In the genomic region with DNA sequence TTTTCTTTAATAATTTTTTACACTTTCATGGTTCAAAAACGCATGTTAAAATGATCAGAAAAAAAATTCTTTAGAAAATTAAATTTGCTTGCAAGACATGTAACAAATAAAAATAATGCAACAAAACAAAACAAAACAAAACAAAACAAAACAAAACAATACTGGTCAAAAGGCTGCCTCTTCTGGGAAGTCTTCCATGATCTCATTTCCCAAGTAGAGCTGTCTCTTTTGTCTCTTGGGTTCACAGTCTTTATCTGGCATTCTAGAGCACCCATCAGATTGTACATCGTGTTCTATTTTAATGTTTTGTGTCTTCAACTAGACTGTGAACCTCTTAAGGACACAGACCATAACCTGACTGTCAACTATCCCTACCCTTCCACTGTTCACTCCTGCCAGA, we compare ENCODE assay signal across 31 cellular contexts.
"Had no signal": no experiment of that assay in that cellular context is flagged by ENCODE, and none has a peak within 500 bp of the region (broad histone marks: within the 10 kb centered on the region; RNA-seq: fewer than 3 reads in every experiment).

No MANE protein-coding gene starts in this region.

- H2AFZ ChIP-seq: neural progenitor cell, parathyroid adenoma had no signal

- H3K9me3 Mint-ChIP-seq: natural killer cell; nephron; neural progenitor cell; stimulated activated memory B cell treated with anti-CD40 and anti-IgM and Interleukin-4, amounts not matched to agents 10 μg/mL and 1 μg/mL and 100 μg/mL, for 72 hours; stimulated activated naive CD8-positive, alpha-beta T cell treated with anti-CD3 and anti-CD28 coated beads, Interleukin-15, amount 100 ng/mL, for 72 hours; type B pancreatic cell had no signal

- DNase-seq: natural killer cell; occipital lobe; ovary; posterior cingulate gyrus; psoas muscle; right cardiac atrium; spleen; stimulated activated CD4-positive, alpha-beta T cell treated with anti-CD3 and anti-CD28 coated beads, Interleukin-12 subunit alpha, Interleukin-12 subunit beta, amount 100 ng/mL, for 4 hours; stimulated activated CD4-positive, alpha-beta T cell treated with anti-CD3 and anti-CD28 coated beads, Interleukin-1b, Interleukin-23, amount 100 ng/mL, for 48 hours; stimulated activated CD4-positive, alpha-beta T cell treated with anti-CD3 and anti-CD28 coated beads, Interleukin-4, amount 100 ng/mL, for 1 hour; stimulated activated CD4-positive, alpha-beta T cell treated with anti-CD3 and anti-CD28 coated beads, Interleukin-4, amount 100 ng/mL, for 4 hours; stimulated activated CD8-positive, alpha-beta memory T cell treated with anti-CD3 and anti-CD28 coated beads, Interleukin-4, amount 100 ng/mL, for 48 hours; stimulated activated naive CD4-positive, alpha-beta T cell; stimulated activated naive CD8-positive, alpha-beta T cell treated with anti-CD3 and anti-CD28 coated beads, Interleukin-15, amount 100 ng/mL, for 72 hours; stimulated activated naive CD8-positive, alpha-beta T cell treated with anti-CD3 and anti-CD28 coated beads, Interleukin-15, Interleukin-2, amounts not matched to agents 100 U/mL and 50 U/mL, for 24 hours; substantia nigra; testis; tibial artery; transverse colon; upper lobe of right lung; uterus had no signal

- H3K4me3 ChIP-seq: neural progenitor cell, ovary, psoas muscle, skin epidermis, smooth muscle cell, spleen, suprapubic skin, testis, tibial artery, transverse colon, upper lobe of right lung, uterus had no signal

- H3K27ac Mint-ChIP-seq: natural killer cell; nephron; neural progenitor cell; progenitor cell of endocrine pancreas; stimulated activated memory B cell treated with anti-CD40 and anti-IgM and Interleukin-4, amounts not matched to agents 10 μg/mL and 1 μg/mL and 100 μg/mL, for 72 hours; stimulated activated naive CD8-positive, alpha-beta T cell treated with anti-CD3 and anti-CD28 coated beads, Interleukin-15, amount 100 ng/mL, for 72 hours; type B pancreatic cell had no signal

- H3K27me3 Mint-ChIP-seq: progenitor cell of endocrine pancreas; stimulated activated memory B cell treated with anti-CD40 and anti-IgM and Interleukin-4, amounts not matched to agents 10 μg/mL and 1 μg/mL and 100 μg/mL, for 72 hours; stimulated activated naive CD8-positive, alpha-beta T cell treated with anti-CD3 and anti-CD28 coated beads, Interleukin-15, amount 100 ng/mL, for 72 hours; type B pancreatic cell had no signal

- H3K79me2 ChIP-seq: parathyroid adenoma had no signal

- H3K4me2 ChIP-seq: neural progenitor cell, smooth muscle cell had no signal

- H3K4me1 ChIP-seq: neural progenitor cell, parathyroid adenoma, spleen, suprapubic skin, testis, transverse colon, upper lobe of right lung, uterus had no signal

- H3K27ac ChIP-seq: neural progenitor cell, ovary, parathyroid adenoma, psoas muscle, skin epidermis, spleen, suprapubic skin, testis, tibial artery, transverse colon, upper lobe of right lung, uterus had no signal

- H3K27me3 ChIP-seq: neural progenitor cell, ovary, spleen, suprapubic skin, testis, tibial artery, transverse colon, upper lobe of right lung, uterus had no signal

- ATAC-seq: natural killer cell; psoas muscle; right cardiac atrium; sciatic nerve; stimulated activated memory B cell treated with anti-CD40 and anti-IgM and Interleukin-4, amounts not matched to agents 10 μg/mL and 1 μg/mL and 100 μg/mL, for 72 hours; stimulated activated naive CD8-positive, alpha-beta T cell treated with anti-CD3 and anti-CD28 coated beads, Interleukin-15, amount 100 ng/mL, for 72 hours; stimulated activated naive CD8-positive, alpha-beta T cell treated with anti-CD3 and anti-CD28 coated beads, Interleukin-15, Interleukin-2, amounts not matched to agents 100 U/mL and 50 U/mL, for 24 hours; upper lobe of right lung had no signal

- H3K36me3 ChIP-seq: neural progenitor cell, ovary, uterus had no signal

- H3K4me3 Mint-ChIP-seq: natural killer cell; nephron; neural progenitor cell; stimulated activated memory B cell treated with anti-CD40 and anti-IgM and Interleukin-4, amounts not matched to agents 10 μg/mL and 1 μg/mL and 100 μg/mL, for 72 hours; stimulated activated naive CD8-positive, alpha-beta T cell treated with anti-CD3 and anti-CD28 coated beads, Interleukin-15, amount 100 ng/mL, for 72 hours; type B pancreatic cell had no signal

- H3K9me3 ChIP-seq: ovary, psoas muscle, spleen, suprapubic skin, testis, tibial artery, transverse colon, upper lobe of right lung, uterus had no signal

- H3K9ac ChIP-seq: neural progenitor cell, parathyroid adenoma had no signal

- H3K4me1 Mint-ChIP-seq: natural killer cell; nephron; neural progenitor cell; stimulated activated memory B cell treated with anti-CD40 and anti-IgM and Interleukin-4, amounts not matched to agents 10 μg/mL and 1 μg/mL and 100 μg/mL, for 72 hours; stimulated activated naive CD8-positive, alpha-beta T cell treated with anti-CD3 and anti-CD28 coated beads, Interleukin-15, amount 100 ng/mL, for 72 hours had no signal
